25 cellular contexts compared by ENCODE assay signal in the genomic region with DNA sequence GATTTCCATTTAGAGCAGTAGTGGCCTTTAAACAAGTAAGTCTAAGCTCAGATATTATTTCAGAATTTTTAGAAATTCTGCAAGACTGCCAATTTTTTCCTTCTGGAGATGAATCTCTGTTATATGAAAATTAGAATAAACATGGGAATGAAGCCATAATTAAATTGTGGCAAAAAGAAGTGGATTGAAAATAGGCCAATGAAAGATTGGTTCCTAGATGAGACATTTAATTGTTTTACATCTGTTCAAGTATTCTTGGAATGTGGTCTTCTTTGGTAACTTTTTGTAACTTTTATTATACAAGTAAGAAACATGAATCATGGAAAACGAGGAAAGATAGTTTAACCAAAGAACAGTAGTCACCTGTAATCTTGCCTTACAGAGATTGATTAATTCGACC. TPM values are rescaled to one million over a fixed set of nuclear protein-coding genes. Genes with fewer than 3 reads are reported as not detected.
DNase-seq lines count a peak whose midpoint lies in the region; ATAC-seq, FAIRE-seq and TF ChIP-seq lines count a peak whose summit lies in the region.
"Had no signal": no experiment of that assay in that cellular context is flagged by ENCODE, and none has a peak within 500 bp of the region (broad histone marks: within the 10 kb centered on the region; RNA-seq: fewer than 3 reads in every experiment).

No MANE protein-coding gene starts in this region.

- no peaks in the 10 kb centered on the region for H3K9me3 Mint-ChIP-seq in activated CD4-positive, alpha-beta memory T cell treated with anti-CD3 and anti-CD28 coated beads, Interleukin-2, amount 10 ng/mL, durations not matched to agents 7 days and 5 days
- H3K9me3 Mint-ChIP-seq: CD14-positive monocyte; CD4-positive, alpha-beta T cell; CD8-positive, alpha-beta memory T cell; GM23338; H9; HFFc6 had no signal

- no peaks in the 10 kb centered on the region for H3K4me1 Mint-ChIP-seq in activated CD4-positive, alpha-beta memory T cell treated with anti-CD3 and anti-CD28 coated beads, Interleukin-2, amount 10 ng/mL, durations not matched to agents 7 days and 5 days
- H3K4me1 Mint-ChIP-seq: CD14-positive monocyte; CD8-positive, alpha-beta memory T cell; GM23338; H9 had no signal

- CTCF ChIA-PET in A549 (lab: Yijun Ruan, JAX), result interaction anchor here (0.9 kb wide), 1 partner anchor 50 kb away, joined by 3 read pairs; no protein-coding TSS in a partner anchor
- CTCF ChIA-PET in A673 (lab: Charles Lee), result no interaction called here
- CTCF ChIA-PET in activated CD4-positive, alpha-beta memory T cell treated with anti-CD3 and anti-CD28 coated beads, Interleukin-2, amount 10 ng/mL, durations not matched to agents 7 days and 5 days (lab: Charles Lee), result no interaction called here

- DNase-seq in A549 (ENCODE audit: low read depth in 1 of 2, low spot score in 1 of 2) (no peak), A673 (ENCODE audit: low spot score) (no peak), EH (ENCODE audit: low read depth) (peak; percentile 13), middle frontal gyrus (ENCODE audit: extremely low spot score, low spot score) (no peak)
- no peak for DNase-seq in activated CD4-positive, alpha-beta memory T cell treated with anti-CD3 and anti-CD28 coated beads, Interleukin-2, amount 10 ng/mL, durations not matched to agents 7 days and 5 days
- DNase-seq: ACHN; AML-193; BE2C; CD4-positive, alpha-beta T cell; CD8-positive, alpha-beta memory T cell; DMS153; DND-41; EL; GDM1; H9; HFFc6 had no signal

- TF ChIP-seq CTCF in A549 (IDR thresholded peaks at IDR 0.05) (no peak), A673 (conservative IDR thresholded peaks at IDR 0.05; ENCODE audit: low read depth, low read length) (no peak)

- peak; percentile 32 for FAIRE-seq in A549 (lab: Jason Lieb, UNC)
- FAIRE-seq: GM12878, GM19239 had no signal

- H3K27me3 Mint-ChIP-seq in activated CD4-positive, alpha-beta memory T cell treated with anti-CD3 and anti-CD28 coated beads, Interleukin-2, amount 10 ng/mL, durations not matched to agents 7 days and 5 days, result no peaks in the 10 kb centered on the region
- H3K27me3 Mint-ChIP-seq: CD4-positive, alpha-beta T cell; CD8-positive, alpha-beta memory T cell had no signal

- TF ChIP-seq EP300 in A549 (IDR thresholded peaks at IDR 0.05), result no peak

- H3K27ac Mint-ChIP-seq in activated CD4-positive, alpha-beta memory T cell treated with anti-CD3 and anti-CD28 coated beads, Interleukin-2, amount 10 ng/mL, durations not matched to agents 7 days and 5 days, result no peak overlapping the region
- H3K27ac Mint-ChIP-seq: CD4-positive, alpha-beta T cell; CD8-positive, alpha-beta memory T cell; GM23338; H9; HFFc6 had no signal

- H3K4me2 ChIP-seq in A549, result no peak overlapping the region
- H3K4me2 ChIP-seq: BLaER1 treated with 17β-estradiol and CSF1 and Interleukin-3, amounts not matched to agents 10 nM and 100 nM; GM23338 had no signal

- peaks cover 98% of the 10 kb centered on the region for H3K36me3 ChIP-seq in A673 (ENCODE audit: insufficient read depth, low read length, poor library complexity, severe bottlenecking)

- H3K4me3 ChIP-seq in A549, result no peak overlapping the region
- H3K4me3 ChIP-seq in A673 (ENCODE audit: low read depth, low read length, poor library complexity, severe bottlenecking), result no peak overlapping the region
- H3K4me3 ChIP-seq: BLaER1 treated with 17β-estradiol and CSF1 and Interleukin-3, amounts not matched to agents 10 nM and 100 nM; GM12878; GM23338 had no signal

- H3K36me3 Mint-ChIP-seq in activated CD4-positive, alpha-beta memory T cell treated with anti-CD3 and anti-CD28 coated beads, Interleukin-2, amount 10 ng/mL, durations not matched to agents 7 days and 5 days (ENCODE audit: low read depth), result peaks cover 66% of the 10 kb centered on the region

- no peak for TF ChIP-seq POLR2A in A549 (IDR thresholded peaks at IDR 0.05; ENCODE audit: low read length)

- no peak for ATAC-seq in A549
- peak; percentile 64 for ATAC-seq in SK-N-SH treated with all-trans-retinoic acid at 6 μM for 48 hours
- ATAC-seq in HG03342 (IDR thresholded peaks at IDR 0.05; ENCODE audit: unreplicated experiment), result no peak
- ATAC-seq: GM12878, GM23338 had no signal

- BruUV-seq in A673 (replicated peaks; lab: Mats Ljungman, UMichigan), result no TSS peak

- H3K4me1 ChIP-seq in A549 (no peaks in the 10 kb centered on the region), A673 (ENCODE audit: insufficient read depth, low read length, poor library complexity, severe bottlenecking) (no peaks in the 10 kb centered on the region)
- H3K4me1 ChIP-seq: BE2C had no signal

- 88% methylated on average over 2 of the region's 2 CpGs for WGBS in A549 (ENCODE audit: missing lambda C conversion rate)

- TF ChIP-seq RAD21 in A549 (conservative IDR thresholded peaks at IDR 0.05 in 1 of 2, IDR thresholded peaks at IDR 0.05 in 1 of 2), result no peak

- POLR2A ChIA-PET in A549 (lab: Yijun Ruan, JAX) (interaction anchor here (1.6 kb wide), 1 partner anchor 10 kb away, joined by 5 read pairs; a partner anchor contains a TSS), A673 (lab: Charles Lee; ENCODE audit: low non-redundant PET) (no interaction called here)
- POLR2A ChIA-PET in activated CD4-positive, alpha-beta memory T cell treated with anti-CD3 and anti-CD28 coated beads, Interleukin-2, amount 10 ng/mL, durations not matched to agents 7 days and 5 days (lab: Charles Lee), result no interaction called here

- H3K4me3 Mint-ChIP-seq in activated CD4-positive, alpha-beta memory T cell treated with anti-CD3 and anti-CD28 coated beads, Interleukin-2, amount 10 ng/mL, durations not matched to agents 7 days and 5 days, result no peak overlapping the region
- H3K4me3 Mint-ChIP-seq: CD14-positive monocyte; CD4-positive, alpha-beta T cell; CD8-positive, alpha-beta memory T cell; GM23338; H9; HFFc6 had no signal

- H3K27me3 ChIP-seq in A673 (replicated peaks; ENCODE audit: insufficient read depth, low read depth, low read length, poor library complexity), result no peaks in the 10 kb centered on the region
- H3K27me3 ChIP-seq: BE2C; BLaER1 treated with 17β-estradiol and CSF1 and Interleukin-3, amounts not matched to agents 10 nM and 100 nM had no signal

- no peaks in the 10 kb centered on the region for H3K9me3 ChIP-seq in A549
- no peaks in the 10 kb centered on the region for H3K9me3 ChIP-seq in A673 (ENCODE audit: low read depth, low read length, poor library complexity, severe bottlenecking)
- H3K9me3 ChIP-seq: BE2C; BLaER1 treated with 17β-estradiol and CSF1 and Interleukin-3, amounts not matched to agents 10 nM and 100 nM had no signal

- intact Hi-C loops in A673 (cut with micrococcal nuclease; ENCODE audit: unreplicated experiment), result no loop called here

- H3K27ac ChIP-seq in A549 (no peak overlapping the region), A673 (ENCODE audit: low read depth, low read length, poor library complexity, severe bottlenecking) (peak overlapping the region; percentile 29)
- H3K27ac ChIP-seq: BLaER1 treated with 17β-estradiol and CSF1 and Interleukin-3, amounts not matched to agents 10 nM and 100 nM had no signal

TF ChIP-seq in SK-N-SH treated with all-trans-retinoic acid at 6 μM for 48 hours, 23 proteins besides CTCF, POLR2A, EP300 and RAD21 (continues in another document):
- peak; percentile 94 for TF ChIP-seq ISL1 (CRISPR knock-in tag; IDR thresholded peaks at IDR 0.05)

RNA-seq across cellular contexts. Expression of a gene that starts 10.3 kb away (rescaled TPM):
- polyA plus RNA-seq in A549 (2011; rRNA removed) (50.5 and 61.8 TPM in 2 replicates), A549 (2017; fragmentation: RNase III; extraction: RNeasy Plus Mini Kit Qiagen cat#74134 plus additional on column Dnase treatment) (69.3 to 71.2 TPM (median 70.2 TPM) in 3 replicates)
- polyA plus RNA-seq in A549 (2012; cell fraction: cytosol; rRNA removed), result 94.4 and 103 TPM in 2 replicates
- polyA plus RNA-seq in A549 (2012; cell fraction: nucleus; rRNA removed), result 380 and 516 TPM in 2 replicates
- 356 and 439 TPM in 2 replicates for polyA minus RNA-seq in A549 (2011; rRNA and poly(A)+ RNA removed)
- total RNA-seq in A673 (2021), result 194 and 210 TPM in 2 replicates
- 10 to 100 TPM; 39.7 TPM for total RNA-seq in activated CD4-positive, alpha-beta memory T cell treated with anti-CD3 and anti-CD28 coated beads, Interleukin-2, amount 10 ng/mL, durations not matched to agents 7 days and 5 days

RNA-seq across cellular contexts. Expression of a gene that starts 15.4 kb away (rescaled TPM):
- polyA plus RNA-seq in A549 (2011; rRNA removed) (86.7 and 104 TPM in 2 replicates), A549 (2017; fragmentation: RNase III; extraction: RNeasy Plus Mini Kit Qiagen cat#74134 plus additional on column Dnase treatment) (77.2 to 86.6 TPM (median 82.7 TPM) in 3 replicates)
- polyA plus RNA-seq in A549 (2012; cell fraction: cytosol; rRNA removed), result 137 and 146 TPM in 2 replicates
- 401 and 438 TPM in 2 replicates for polyA plus RNA-seq in A549 (2012; cell fraction: nucleus; rRNA removed)
- 190 and 218 TPM in 2 replicates for polyA minus RNA-seq in A549 (2011; rRNA and poly(A)+ RNA removed)
- total RNA-seq in A673 (2021), result 366 and 515 TPM in 2 replicates
- 10 to 100 TPM; 20.8 to 23.6 TPM for total RNA-seq in activated CD4-positive, alpha-beta memory T cell treated with anti-CD3 and anti-CD28 coated beads, Interleukin-2, amount 10 ng/mL, durations not matched to agents 7 days and 5 days

RNA-seq across cellular contexts. Expression of a gene that starts 15.7 kb away (rescaled TPM):
- polyA plus RNA-seq in A549 (2011; rRNA removed) (346 and 429 TPM in 2 replicates), A549 (2017; fragmentation: RNase III; extraction: RNeasy Plus Mini Kit Qiagen cat#74134 plus additional on column Dnase treatment) (166 to 176 TPM (median 172 TPM) in 3 replicates)
- polyA plus RNA-seq in A549 (2012; cell fraction: cytosol; rRNA removed), result 218 and 250 TPM in 2 replicates
- 161 and 276 TPM in 2 replicates for polyA plus RNA-seq in A549 (2012; cell fraction: nucleus; rRNA removed)
- polyA minus RNA-seq in A549 (2011; rRNA and poly(A)+ RNA removed), result 165 and 193 TPM in 2 replicates
- 106 and 107 TPM in 2 replicates for total RNA-seq in A673 (2021)
- 10 to 100 TPM; 94.9 to 97.8 TPM for total RNA-seq in activated CD4-positive, alpha-beta memory T cell treated with anti-CD3 and anti-CD28 coated beads, Interleukin-2, amount 10 ng/mL, durations not matched to agents 7 days and 5 days

RNA-seq across cellular contexts. Expression of a gene that starts 35.3 kb away (rescaled TPM):
- 0.90 and 0.97 TPM in 2 replicates for polyA plus RNA-seq in A549 (2011; rRNA removed)
- 3.9 and 5.7 TPM in 2 replicates for polyA plus RNA-seq in A549 (2012; cell fraction: cytosol; rRNA removed)
- 8.7 TPM in 2 replicates for polyA plus RNA-seq in A549 (2012; cell fraction: nucleus; rRNA removed)
- polyA plus RNA-seq in A549 (2017; fragmentation: RNase III; extraction: RNeasy Plus Mini Kit Qiagen cat#74134 plus additional on column Dnase treatment), result 1.6 to 1.9 TPM (median 1.7 TPM) in 3 replicates
- polyA minus RNA-seq in A549 (2011; rRNA and poly(A)+ RNA removed), result 0.87 and 0.88 TPM in 2 replicates
- 45.0 and 45.6 TPM in 2 replicates for total RNA-seq in A673 (2021)
- under 1 TPM; 0.45 TPM for total RNA-seq in activated CD4-positive, alpha-beta memory T cell treated with anti-CD3 and anti-CD28 coated beads, Interleukin-2, amount 10 ng/mL, durations not matched to agents 7 days and 5 days
- total RNA-seq: CD4-positive, alpha-beta T cell; GM12878; HFFc6 had no signal
- polyA plus RNA-seq: CD14-positive monocyte; CD8-positive, alpha-beta memory T cell had no signal

RNA-seq across cellular contexts. Expression of a gene that starts 47.7 kb away (rescaled TPM):
- polyA plus RNA-seq in A549 (2011; rRNA removed), result 0.12 TPM in 1 of 2 replicates, not detected in the other
- not detected in 2 replicates for polyA plus RNA-seq in A549 (2012; cell fraction: cytosol; rRNA removed)
- polyA plus RNA-seq in A549 (2012; cell fraction: nucleus; rRNA removed), result not detected in 2 replicates
- polyA plus RNA-seq in A549 (2017; fragmentation: RNase III; extraction: RNeasy Plus Mini Kit Qiagen cat#74134 plus additional on column Dnase treatment), result not detected in 3 replicates
- polyA minus RNA-seq in A549 (2011; rRNA and poly(A)+ RNA removed), result not detected in 2 replicates
- total RNA-seq in A673 (2021), result 2.4 and 2.7 TPM in 2 replicates
- not detected for total RNA-seq in activated CD4-positive, alpha-beta memory T cell treated with anti-CD3 and anti-CD28 coated beads, Interleukin-2, amount 10 ng/mL, durations not matched to agents 7 days and 5 days
- total RNA-seq: A172; CD4-positive, alpha-beta T cell; CD8-positive, alpha-beta memory T cell; GM12878; H4; HFFc6 had no signal
- polyA plus RNA-seq: CD14-positive monocyte; CD8-positive, alpha-beta memory T cell; GM12878; GM23338 had no signal

Comparison
In these comparisons a context has a peak if more than half of its experiments do, and no peak if none do; other contexts are left out.
1. RNA of a gene that starts 15.4 kb away (total RNA-seq): 366 to 515 TPM in A673; 20.8 to 23.6 TPM in activated CD4-positive, alpha-beta memory T cell treated with anti-CD3 and anti-CD28 coated beads, Interleukin-2, amount 10 ng/mL, durations not matched to agents 7 days and 5 days; every median in the first group is over 10 times any median in the second.